Comparison of ENCODE assay signal across 17 cellular contexts in genomic region chr11:5390210-5390609, GRCh38. TPM values are rescaled to one million over a fixed set of nuclear protein-coding genes. Genes with fewer than 3 reads are reported as not detected.
DNase-seq lines count a peak whose midpoint lies in the region; ATAC-seq and TF ChIP-seq lines count a peak whose summit lies in the region.
"Had no signal": no experiment of that assay in that cellular context is flagged by ENCODE, and none has a peak within 500 bp of the region (broad histone marks: within the 10 kb centered on the region; RNA-seq: fewer than 3 reads in every experiment).

No MANE protein-coding gene starts in this region.

- H2AFZ ChIP-seq in GM23338 (no peak overlapping the region), OCI-LY3 (ENCODE audit: low read depth, low read length) (no peak overlapping the region)

- H3K27me3 Mint-ChIP-seq in GM23338 (ENCODE audit: insufficient read depth, low read depth, poor library complexity) = no peaks in the 10 kb centered on the region
- H3K27me3 Mint-ChIP-seq: CD4-positive, CD25-positive, alpha-beta regulatory T cell had no signal

- DNase-seq in AG09319 (ENCODE audit: extremely low read depth, low read depth) (no peak), GM23338 (ENCODE audit: low spot score) (no peak), erythroblast (lab: John Stamatoyannopoulos, UW) (peak; percentile 14 to 20), kidney tubule cell (ENCODE audit: low spot score) (no peak), EL (no peak)
- DNase-seq: CD4-positive, CD25-positive, alpha-beta regulatory T cell; DMS79; GDM1; NCI-H1105; NCI-H1694 treated with DMSO at 0.1 percent for 48 hours; NCI-H69; SHP77 had no signal

- H3K4me1 ChIP-seq in GM23338 (ENCODE audit: insufficient read depth) = peaks cover 5% of the 10 kb centered on the region
- no peaks in the 10 kb centered on the region for H3K4me1 ChIP-seq in OCI-LY3 (ENCODE audit: low read length)

- H3K4me2 ChIP-seq in GM23338 (no peak overlapping the region), OCI-LY3 (ENCODE audit: low read length) (no peak overlapping the region)

- no peak for TF ChIP-seq POLR2A in erythroblast (IDR thresholded peaks at IDR 0.05; ENCODE audit: low read length)

- 0 out of 2 replicates have a peak, but pooled peaks cover 3% of the 10 kb centered on the region for H3K9me2 ChIP-seq in GM23338 (ENCODE audit: insufficient read depth)

- no peaks in the 10 kb centered on the region for H3F3A ChIP-seq in GM23338 (replicated peaks; ENCODE audit: low read depth)

- H3K4me3 ChIP-seq in GM23338 = no peak overlapping the region
- no peak overlapping the region for H3K4me3 ChIP-seq in OCI-LY3 (ENCODE audit: low read length)

- H3K9me3 Mint-ChIP-seq in GM23338 = no peaks in the 10 kb centered on the region
- H3K9me3 Mint-ChIP-seq: CD4-positive, CD25-positive, alpha-beta regulatory T cell had no signal

- no peaks in the 10 kb centered on the region for H3K4me1 Mint-ChIP-seq in GM23338
- H3K4me1 Mint-ChIP-seq: CD4-positive, CD25-positive, alpha-beta regulatory T cell had no signal

- no peaks in the 10 kb centered on the region for H3K27me3 ChIP-seq in GM23338 (ENCODE audit: insufficient read depth)
- peaks cover 12% of the 10 kb centered on the region; the same call in 1 of the 2 replicates for H3K27me3 ChIP-seq in OCI-LY3 (ENCODE audit: low read depth, low read length)

- H4K20me1 ChIP-seq in GM23338 (replicated peaks; ENCODE audit: insufficient read depth) = no peaks in the 10 kb centered on the region
- H4K20me1 ChIP-seq in OCI-LY3 (ENCODE audit: insufficient read depth, low read length) = no peaks in the 10 kb centered on the region

- no peak overlapping the region for H3K4me3 Mint-ChIP-seq in GM23338
- H3K4me3 Mint-ChIP-seq: CD4-positive, CD25-positive, alpha-beta regulatory T cell had no signal

- no peaks in the 10 kb centered on the region for H3K9me3 ChIP-seq in OCI-LY3 (ENCODE audit: insufficient read depth, low read length)

- H3K27ac ChIP-seq in GM23338 (ENCODE audit: low read depth) (no peak overlapping the region), OCI-LY3 (ENCODE audit: low read length) (no peak overlapping the region)

- TF ChIP-seq CTCF in AG09319 (IDR thresholded peaks at IDR 0.05; ENCODE audit: low read depth, low read length) (peak; percentile 4), GM23338 (conservative IDR thresholded peaks at IDR 0.05; ENCODE audit: low read depth in 2 of 2) (peak; percentile 36 to 53), OCI-LY3 (IDR thresholded peaks at IDR 0.05; ENCODE audit: low read depth, low read length) (peak; percentile 20; the same call in 1 of the 2 replicates)

- ATAC-seq in GM23338 (no peak), GM21619 (IDR thresholded peaks at IDR 0.05; ENCODE audit: unreplicated experiment) (no peak), GM21528 (IDR thresholded peaks at IDR 0.05; ENCODE audit: low FRiP score, unreplicated experiment) (no peak)

- H3K36me3 ChIP-seq in GM23338 (ENCODE audit: insufficient read depth) (no peaks in the 10 kb centered on the region), OCI-LY3 (replicated peaks; ENCODE audit: low read depth, low read length) (no peaks in the 10 kb centered on the region)

- no peak overlapping the region for H3K9ac ChIP-seq in OCI-LY3 (ENCODE audit: low read length)

- H3K79me2 ChIP-seq in GM23338 (replicated peaks; ENCODE audit: insufficient read depth) = no peaks in the 10 kb centered on the region
- H3K79me2 ChIP-seq in OCI-LY3 (ENCODE audit: low read length) = no peaks in the 10 kb centered on the region

- H3K27ac Mint-ChIP-seq in GM23338 = no peak overlapping the region
- H3K27ac Mint-ChIP-seq: CD4-positive, CD25-positive, alpha-beta regulatory T cell had no signal

- H3K36me3 Mint-ChIP-seq in GM23338 (ENCODE audit: low read depth) = no peaks in the 10 kb centered on the region
- H3K36me3 Mint-ChIP-seq: CD4-positive, CD25-positive, alpha-beta regulatory T cell had no signal

TF ChIP-seq in GM23338, 12 proteins besides CTCF, POLR2A, EP300 and RAD21:
- TF ChIP-seq POLR2AphosphoS5 (IDR thresholded peaks at IDR 0.05; ENCODE audit: low read depth) = no peak
- TF ChIP-seq ETS1 (IDR thresholded peaks at IDR 0.05) = no peak
- TF ChIP-seq EZH2phosphoT487 (IDR thresholded peaks at IDR 0.05; ENCODE audit: unreplicated experiment) = no peak
- no peak for TF ChIP-seq CREB1 (CRISPR knock-in tag; IDR thresholded peaks at IDR 0.05; ENCODE audit: low read depth)
- TF ChIP-seq JUNB (IDR thresholded peaks at IDR 0.05; ENCODE audit: unreplicated experiment) = no peak
- TF ChIP-seq ZNF331 (CRISPR knock-in tag; IDR thresholded peaks at IDR 0.05; ENCODE audit: low read depth) = no peak
- no peak for TF ChIP-seq ZNF462 (CRISPR knock-in tag; IDR thresholded peaks at IDR 0.05)
TF ChIP-seq in GM23338: peak in this region for 0.

RNA-seq across cellular contexts. Expression of gene OR51M1, which starts 6.6 kb away (rescaled TPM):
- total RNA-seq in GM23338 (2014; rRNA removed; shearing (Covaris generic)) = 0.03 and 0.35 TPM in 2 replicates
- polyA plus RNA-seq in GM23338 (2016; fragmentation: Nextera tagmentation; extraction: Ambion mirVana) = not detected in 2 replicates
- total RNA-seq: A172; CD4-positive, CD25-positive, alpha-beta regulatory T cell; M059J had no signal
- polyA plus RNA-seq: CD4-positive, CD25-positive, alpha-beta regulatory T cell had no signal

RNA-seq across cellular contexts. Expression of gene OR51Q1, which starts 31.7 kb away (rescaled TPM):
- total RNA-seq in GM23338 (2014; rRNA removed; shearing (Covaris generic)) = not detected in 2 replicates
- not detected in 2 replicates for polyA plus RNA-seq in GM23338 (2016; fragmentation: Nextera tagmentation; extraction: Ambion mirVana)
- total RNA-seq: A172; CD4-positive, CD25-positive, alpha-beta regulatory T cell; M059J had no signal
- polyA plus RNA-seq: CD4-positive, CD25-positive, alpha-beta regulatory T cell had no signal

RNA-seq across cellular contexts. Expression of gene OR51B6, which starts 38.9 kb away (rescaled TPM):
- total RNA-seq in GM23338 (2014; rRNA removed; shearing (Covaris generic)) = not detected in 2 replicates
- polyA plus RNA-seq in GM23338 (2016; fragmentation: Nextera tagmentation; extraction: Ambion mirVana) = not detected in 2 replicates
- total RNA-seq: A172; CD4-positive, CD25-positive, alpha-beta regulatory T cell; M059J had no signal
- polyA plus RNA-seq: CD4-positive, CD25-positive, alpha-beta regulatory T cell had no signal

RNA-seq across cellular contexts. Expression of gene OR51B5, which starts 46.9 kb away (rescaled TPM):
- total RNA-seq in GM23338 (2014; rRNA removed; shearing (Covaris generic)) = not detected in 2 replicates
- not detected in 2 replicates for polyA plus RNA-seq in GM23338 (2016; fragmentation: Nextera tagmentation; extraction: Ambion mirVana)
- total RNA-seq: CD4-positive, CD25-positive, alpha-beta regulatory T cell; M059J had no signal

RNA-seq across cellular contexts. Expression of gene OR51I1, which starts 51.1 kb away (rescaled TPM):
- 1.1 TPM in 1 of 2 replicates, not detected in the other for total RNA-seq in GM23338 (2014; rRNA removed; shearing (Covaris generic))
- polyA plus RNA-seq in GM23338 (2016; fragmentation: Nextera tagmentation; extraction: Ambion mirVana) = not detected in 2 replicates
- total RNA-seq: A172; CD4-positive, CD25-positive, alpha-beta regulatory T cell; M059J had no signal
- polyA plus RNA-seq: CD4-positive, CD25-positive, alpha-beta regulatory T cell had no signal

Comparison
In these comparisons a context has a peak if more than half of its experiments do, and no peak if none do; other contexts are left out.
1. DNase-seq: peak in erythroblast (2 of 2); none in AG09319 (single experiment), GM23338 (single experiment), kidney tubule cell (single experiment) and EL (single experiment).
2. Peak in every context shown above with its lines, with median percentiles within 50 percentile points of each other: CTCF ChIP-seq.